25 cellular contexts compared by ENCODE assay signal in genomic region chr12:26192142-26192541, GRCh38. TPM values are rescaled to one million over a fixed set of nuclear protein-coding genes. Genes with fewer than 3 reads are reported as not detected.
DNase-seq lines count a peak whose midpoint lies in the region; ATAC-seq, FAIRE-seq and TF ChIP-seq lines count a peak whose summit lies in the region.
"Had no signal": no experiment of that assay in that cellular context is flagged by ENCODE, and none has a peak within 500 bp of the region (broad histone marks: within the 10 kb centered on the region; RNA-seq: fewer than 3 reads in every experiment).

No MANE protein-coding gene starts in this region.

- BruUV-seq in HepG2 (replicated peaks; lab: Mats Ljungman, UMichigan), result no TSS peak
- no TSS peak for BruUV-seq in GM12878 (replicated peaks; lab: Mats Ljungman, UMichigan)

- no peak overlapping the region for H3K9ac ChIP-seq in HepG2 (ENCODE audit: insufficient read depth, low read depth, low read length)
- H3K9ac ChIP-seq in GM12878 (ENCODE audit: control insufficient read depth, insufficient read depth, low read length), result no peak overlapping the region
- H3K9ac ChIP-seq: BLaER1 treated with 17β-estradiol and CSF1 and Interleukin-3, amounts not matched to agents 10 nM and 100 nM had no signal

- no peak overlapping the region for H3K27ac Mint-ChIP-seq in type B pancreatic cell
- no peak overlapping the region for H3K27ac Mint-ChIP-seq in CD4-positive, alpha-beta memory T cell
- H3K27ac Mint-ChIP-seq: B cell; CD4-positive, alpha-beta T cell; CD8-positive, alpha-beta memory T cell had no signal

- H4K20me1 ChIP-seq in HepG2 (ENCODE audit: insufficient read depth, low read length) (no peaks in the 10 kb centered on the region), GM12878 (ENCODE audit: control insufficient read depth, insufficient read depth) (no peaks in the 10 kb centered on the region)
- H4K20me1 ChIP-seq: BLaER1 treated with 17β-estradiol and CSF1 and Interleukin-3, amounts not matched to agents 10 nM and 100 nM had no signal

- DNase-seq in HepG2 (ENCODE audit: low spot score) (no peak), right lobe of liver (no peak), GM12878 (ENCODE audit: low read depth, low spot score) (no peak), pancreas (no peak), GM20000 (ENCODE audit: low spot score) (no peak), type B pancreatic cell (ENCODE audit: extremely low spot score, unreplicated experiment) (no peak)
- DNase-seq in CD4-positive, alpha-beta memory T cell, result no peak
- DNase-seq: AML-193; CD4-positive, alpha-beta T cell; CD8-positive, alpha-beta memory T cell; COR-L47; DMS 273 treated with DMSO at 0.1 percent for 48 hours; DMS153; DMS53; DMS79; DND-41; EL; GDM1 had no signal

- H3K4me3 ChIP-seq in HepG2 (replicated peaks in 1 of 3; ENCODE audit: insufficient read depth in 1 of 3, low read depth in 2 of 3, low read length in 3 of 3) (no peak overlapping the region), right lobe of liver (no peak overlapping the region), GM12878 (no peak overlapping the region), pancreas (no peak overlapping the region)
- no peak overlapping the region for H3K4me3 ChIP-seq in CD4-positive, alpha-beta memory T cell (ENCODE audit: low read length in 2 of 2)
- H3K4me3 ChIP-seq: A549; BLaER1 treated with 17β-estradiol and CSF1 and Interleukin-3, amounts not matched to agents 10 nM and 100 nM had no signal

- no peaks in the 10 kb centered on the region for H3K9me3 Mint-ChIP-seq in type B pancreatic cell
- peaks cover 0 to 4% (median 0%) of the 10 kb centered on the region in 8 donors for H3K9me3 Mint-ChIP-seq in CD4-positive, alpha-beta memory T cell
- H3K9me3 Mint-ChIP-seq: CD4-positive, alpha-beta T cell; CD8-positive, alpha-beta memory T cell had no signal

- TF ChIP-seq CTCF in HepG2 (CRISPR knock-in tag; IDR thresholded peaks at IDR 0.05) (no peak), right lobe of liver (IDR thresholded peaks at IDR 0.05) (no peak), GM12878 (IDR thresholded peaks at IDR 0.05 in 2 of 3, conservative IDR thresholded peaks at IDR 0.05 in 1 of 3; ENCODE audit: control insufficient read depth in 2 of 3, extremely low read depth in 1 of 3, insufficient read depth in 1 of 3, low read depth in 3 of 3, low read length in 3 of 3) (no peak), pancreas (IDR thresholded peaks at IDR 0.05) (no peak), GM20000 (IDR thresholded peaks at IDR 0.05; ENCODE audit: extremely low read depth, missing control alignments) (no peak), type B pancreatic cell (conservative IDR thresholded peaks at IDR 0.05) (no peak)

- in situ Hi-C loops in HepG2 (cut with HindIII; ENCODE audit: extremely low pct_ligation_motif_present, low pct_unique_long_range_greater_than_20kb) (no loop called here), GM12878 (cut with MboI) (no loop called here)

- no peak for TF ChIP-seq EP300 in HepG2 (IDR thresholded peaks at IDR 0.05; ENCODE audit: low read depth in 2 of 2, low read length in 2 of 2)
- TF ChIP-seq EP300 in HepG2 (CRISPR knock-in tag; IDR thresholded peaks at IDR 0.05; ENCODE audit: borderline replicate concordance), result no peak
- TF ChIP-seq EP300 in GM12878 (IDR thresholded peaks at IDR 0.05; ENCODE audit: borderline replicate concordance in 1 of 2, control insufficient read depth in 1 of 2, low read depth in 2 of 2, low read length in 2 of 2), result no peak

- H3K4me2 ChIP-seq in HepG2 (ENCODE audit: low read depth, low read length) (no peak overlapping the region), GM12878 (ENCODE audit: control insufficient read depth, insufficient read depth) (no peak overlapping the region)
- H3K4me2 ChIP-seq: A549; BLaER1 treated with 17β-estradiol and CSF1 and Interleukin-3, amounts not matched to agents 10 nM and 100 nM had no signal

- H2AFZ ChIP-seq in HepG2 (ENCODE audit: low read length), result no peak overlapping the region
- H2AFZ ChIP-seq in GM12878 (ENCODE audit: control insufficient read depth, low read depth, low read length), result no peak overlapping the region

- TF ChIP-seq RAD21 in HepG2 (CRISPR knock-in tag; IDR thresholded peaks at IDR 0.05) (no peak), GM12878 (IDR thresholded peaks at IDR 0.05; ENCODE audit: insufficient read depth, low read depth, low read length) (no peak)

- H3K4me1 Mint-ChIP-seq in type B pancreatic cell (ENCODE audit: unreplicated experiment), result no peaks in the 10 kb centered on the region
- H3K4me1 Mint-ChIP-seq in CD4-positive, alpha-beta memory T cell, result peaks cover 3 to 12% (median 9%) of the 10 kb centered on the region in 4 donors

- H3K27me3 ChIP-seq in HepG2 (ENCODE audit: control insufficient read depth in 1 of 2, insufficient read depth in 2 of 2, low read length in 2 of 2) (peaks cover 2 to 35% of the 10 kb centered on the region in 2 experiments; a peak in 3 of 5 replicates), right lobe of liver (peaks cover 0 to 7% of the 10 kb centered on the region in 2 donors), GM12878 (replicated peaks in 1 of 2; ENCODE audit: control insufficient read depth in 2 of 2, insufficient read depth in 2 of 2, low read length in 1 of 2) (peaks cover 4 to 6% of the 10 kb centered on the region in 2 experiments), pancreas (no peaks in the 10 kb centered on the region)
- no peaks in the 10 kb centered on the region for H3K27me3 ChIP-seq in CD4-positive, alpha-beta memory T cell (ENCODE audit: insufficient read depth, low read length)

- intact Hi-C loops in HepG2 (cut with micrococcal nuclease; ENCODE audit: unreplicated experiment) (no loop called here), right lobe of liver (cut with DNase I) (no loop called here), GM12878 (cut with micrococcal nuclease; ENCODE audit: unreplicated experiment) (no loop called here), pancreas (cut with DNase I) (loop anchor here in 2 of 3 donors (10.0 kb wide), 1 partner anchor 67 kb away; the partner anchor contains the start of gene BHLHE41 (in 2 of the 2))
- intact Hi-C loops in CD4-positive, alpha-beta memory T cell (cut with micrococcal nuclease), result no loop called here

- TF ChIP-seq POLR2A in HepG2 (IDR thresholded peaks at IDR 0.05; ENCODE audit: insufficient read depth in 1 of 2, low read depth in 2 of 2, low read length in 2 of 2) (no peak), right lobe of liver (IDR thresholded peaks at IDR 0.05) (no peak), GM12878 (IDR thresholded peaks at IDR 0.05; ENCODE audit: low read depth, low read length) (no peak)

- H3K27ac ChIP-seq in HepG2 (ENCODE audit: extremely low read length, insufficient read depth, low read length), result no peak overlapping the region
- no peak overlapping the region for H3K27ac ChIP-seq in right lobe of liver
- H3K27ac ChIP-seq in GM12878 (ENCODE audit: control insufficient read depth, insufficient read depth), result no peak overlapping the region
- H3K27ac ChIP-seq in pancreas, result no peak overlapping the region
- H3K27ac ChIP-seq in CD4-positive, alpha-beta memory T cell (ENCODE audit: low read depth, low read length), result no peak overlapping the region
- H3K27ac ChIP-seq: 22Rv1; A549; BLaER1 treated with 17β-estradiol and CSF1 and Interleukin-3, amounts not matched to agents 10 nM and 100 nM; C4-2B had no signal

- no peak overlapping the region for H3K4me3 Mint-ChIP-seq in type B pancreatic cell
- no peak overlapping the region for H3K4me3 Mint-ChIP-seq in CD4-positive, alpha-beta memory T cell
- H3K4me3 Mint-ChIP-seq: B cell; CD4-positive, alpha-beta T cell; CD8-positive, alpha-beta memory T cell had no signal

- SMC1A ChIA-PET in GM12878 (lab: Charles Lee; ENCODE audit: uncharacterized antibody, unreplicated experiment), result no interaction called here

- H3K36me3 ChIP-seq in HepG2 (replicated peaks in 1 of 2; ENCODE audit: control insufficient read depth in 1 of 2, insufficient read depth in 2 of 2, low read length in 2 of 2) (no peaks in the 10 kb centered on the region), right lobe of liver (no peaks in the 10 kb centered on the region), GM12878 (ENCODE audit: control insufficient read depth in 2 of 2, insufficient read depth in 2 of 2, low read length in 1 of 2) (no peaks in the 10 kb centered on the region), pancreas (no peaks in the 10 kb centered on the region)
- no peaks in the 10 kb centered on the region for H3K36me3 ChIP-seq in CD4-positive, alpha-beta memory T cell (ENCODE audit: insufficient read depth, low read length)
- H3K36me3 ChIP-seq: BLaER1 treated with 17β-estradiol and CSF1 and Interleukin-3, amounts not matched to agents 10 nM and 100 nM had no signal

- H3K9me3 ChIP-seq in HepG2 (ENCODE audit: low read length) (no peaks in the 10 kb centered on the region), right lobe of liver (no peaks in the 10 kb centered on the region), GM12878 (replicated peaks; ENCODE audit: control insufficient read depth, insufficient read depth, low read length) (no peaks in the 10 kb centered on the region), pancreas (no peaks in the 10 kb centered on the region)
- no peaks in the 10 kb centered on the region for H3K9me3 ChIP-seq in CD4-positive, alpha-beta memory T cell (ENCODE audit: control insufficient read depth in 1 of 2, low read length in 2 of 2)
- H3K9me3 ChIP-seq: A549 had no signal

- WGBS in HepG2 (ENCODE audit: low lambda C conversion rate), result under 1% methylated on average over 3 of the region's 3 CpGs
- WGBS in right lobe of liver (ENCODE audit: insufficient coverage, low coverage, low lambda C conversion rate, missing lambda C conversion rate), result 52% methylated on average over 3 of the region's 3 CpGs
- WGBS in GM12878 (ENCODE audit: insufficient coverage, insufficient replicate concordance, low lambda C conversion rate, missing lambda C conversion rate), result 77% methylated on average over 3 of the region's 3 CpGs
- WGBS in pancreas, 2 donors, result 79 to 90% methylated on average over 3 of the region's 3 CpGs

- no peaks in the 10 kb centered on the region for H3K79me2 ChIP-seq in HepG2 (ENCODE audit: insufficient read depth, low read length)
- no peaks in the 10 kb centered on the region for H3K79me2 ChIP-seq in GM12878 (ENCODE audit: control insufficient read depth, insufficient read depth, low read length)

- H3K27me3 Mint-ChIP-seq in type B pancreatic cell, result peaks cover 33% of the 10 kb centered on the region
- H3K27me3 Mint-ChIP-seq in CD4-positive, alpha-beta memory T cell, result peaks cover 35 to 42% of the 10 kb centered on the region in 2 donors
- H3K27me3 Mint-ChIP-seq: B cell had no signal

- RAD21 ChIA-PET in GM12878 (lab: Charles Lee; ENCODE audit: unreplicated experiment), result no interaction called here

- no peaks in the 10 kb centered on the region for H3K4me1 ChIP-seq in HepG2 (ENCODE audit: insufficient read depth, low read length)
- peaks cover 0 to 6% (median 0%) of the 10 kb centered on the region in 4 donors for H3K4me1 ChIP-seq in right lobe of liver
- no peaks in the 10 kb centered on the region for H3K4me1 ChIP-seq in GM12878 (ENCODE audit: control insufficient read depth, insufficient read depth, low read length)
- H3K4me1 ChIP-seq in pancreas, result peaks cover 0 to 7% (median 0%) of the 10 kb centered on the region in 3 donors
- no peaks in the 10 kb centered on the region for H3K4me1 ChIP-seq in CD4-positive, alpha-beta memory T cell (ENCODE audit: insufficient read depth, low read length)
- H3K4me1 ChIP-seq: BLaER1 treated with 17β-estradiol and CSF1 and Interleukin-3, amounts not matched to agents 10 nM and 100 nM had no signal

- no peaks in the 10 kb centered on the region for H3K36me3 Mint-ChIP-seq in type B pancreatic cell
- H3K36me3 Mint-ChIP-seq in CD4-positive, alpha-beta memory T cell, result no peaks in the 10 kb centered on the region
- H3K36me3 Mint-ChIP-seq: CD8-positive, alpha-beta memory T cell had no signal

- no peak for ATAC-seq in HepG2
- no peak for ATAC-seq in right lobe of liver
- ATAC-seq in GM12878, result no peak
- no peak for ATAC-seq in pancreas
- ATAC-seq: A549 had no signal

- FAIRE-seq in HepG2 (lab: Jason Lieb, UNC), result no peak
- FAIRE-seq in GM12878 (lab: Jason Lieb, UNC), result no peak
- FAIRE-seq in endometrium (lab: Jason Lieb, UNC), result peak; percentile 15
- FAIRE-seq in pancreas (lab: Jason Lieb, UNC), result peak; percentile 29
- FAIRE-seq: A549, GM12891 had no signal

- POLR2A ChIA-PET in HepG2 (lab: Yijun Ruan, JAX), result no interaction called here
- POLR2A ChIA-PET in GM12878 (lab: Charles Lee), result no interaction called here
- POLR2A ChIA-PET in CD4-positive, alpha-beta memory T cell (lab: Charles Lee; ENCODE audit: partially characterized antibody), result no interaction called here

- CTCF ChIA-PET in HepG2 (lab: Yijun Ruan, JAX; ENCODE audit: low intra/inter-chr PET ratio, low total read pairs), result no interaction called here
- CTCF ChIA-PET in GM12878 (lab: Yijun Ruan, JAX), result interaction anchor here (0.7 kb wide), 1 partner anchor 13 kb away, joined by 3 read pairs; no protein-coding TSS in a partner anchor
- CTCF ChIA-PET in CD4-positive, alpha-beta memory T cell (lab: Charles Lee; ENCODE audit: partially characterized antibody), result no interaction called here

RNA-seq across cellular contexts. Expression of gene SSPN, which starts 3.2 kb away (rescaled TPM):
- not detected in 2 replicates for total RNA-seq in HepG2 (2016; rRNA removed; fragmentation: Illumina TruSeq; extraction: Trizol)
- not detected in 2 replicates for total RNA-seq in HepG2 (2016; cell fraction: cytosol; rRNA removed; fragmentation: Illumina TruSeq; extraction: Trizol; ENCODE audit: low read depth)
- not detected in 2 replicates for total RNA-seq in HepG2 (2016; cell fraction: insoluble cytoplasmic fraction; rRNA removed; fragmentation: Illumina TruSeq; extraction: Trizol)
- not detected in 2 replicates for total RNA-seq in HepG2 (2016; cell fraction: membrane; rRNA removed; fragmentation: Illumina TruSeq; extraction: Trizol)
- not detected in 2 replicates for total RNA-seq in HepG2 (2016; cell fraction: nucleus; rRNA removed; fragmentation: Illumina TruSeq; extraction: Trizol)
- polyA plus RNA-seq in HepG2 (2011; rRNA removed), result not detected in 2 replicates
- not detected in 2 replicates for polyA plus RNA-seq in HepG2 (2011; cell fraction: cytosol; rRNA removed)
- polyA plus RNA-seq in HepG2 (2011; cell fraction: nucleus; rRNA removed), result not detected in 2 replicates
- polyA plus RNA-seq in HepG2 (2012), result not detected in 2 replicates
- polyA plus RNA-seq in HepG2 (2016; cell fraction: cytosol; fragmentation: Illumina TruSeq; extraction: Trizol; ENCODE audit: low read depth), result not detected in 2 replicates
- not detected in 2 replicates for polyA plus RNA-seq in HepG2 (2016; cell fraction: insoluble cytoplasmic fraction; fragmentation: Illumina TruSeq; extraction: Trizol; ENCODE audit: low read depth)
- polyA plus RNA-seq in HepG2 (2016; cell fraction: membrane; fragmentation: Illumina TruSeq; extraction: Trizol; ENCODE audit: low read depth), result not detected in 2 replicates
- not detected in 2 replicates for polyA plus RNA-seq in HepG2 (2016; cell fraction: nucleus; fragmentation: Illumina TruSeq; extraction: Trizol; ENCODE audit: insufficient read depth, low read depth)
- polyA minus RNA-seq in HepG2 (2011; rRNA and poly(A)+ RNA removed; ENCODE audit: low replicate concordance), result not detected in 2 replicates
- polyA minus RNA-seq in HepG2 (2011; cell fraction: cytosol; rRNA and poly(A)+ RNA removed), result not detected in 2 replicates
- not detected in 2 replicates for polyA minus RNA-seq in HepG2 (2011; cell fraction: nucleus; rRNA and poly(A)+ RNA removed)
- 1 to 10 TPM in 1 of 6 experiments, under 1 TPM in 5; 0.18 to 1.2 (median 0.54) TPM for total RNA-seq in right lobe of liver
- total RNA-seq in GM12878 (2013; cell fraction: nucleolus; rRNA removed), result not detected in 2 replicates
- total RNA-seq in GM12878 (2014; rRNA removed), result 0.05 TPM in 1 of 2 replicates, not detected in the other
- 0.04 TPM in 1 of 2 replicates, not detected in the other for total RNA-seq in GM12878 (2014; rRNA removed; fragmentation: Illumina TruSeq; extraction: Trizol)
- 0.05 TPM in 1 of 2 replicates, not detected in the other for total RNA-seq in GM12878 (2021)
- 0.18 TPM for polyA plus RNA-seq in GM12878 (2011; ENCODE audit: low read depth)
- 0.27 and 0.41 TPM in 2 replicates for polyA plus RNA-seq in GM12878 (2011; rRNA removed)
- polyA plus RNA-seq in GM12878 (2011; cell fraction: cytosol; rRNA removed), result 0.23 and 0.34 TPM in 2 replicates
- polyA plus RNA-seq in GM12878 (2011; cell fraction: nucleus; rRNA removed), result 0.03 and 0.04 TPM in 2 replicates
- 0.13 and 0.39 TPM in 2 replicates for polyA plus RNA-seq in GM12878 (2012)
- 0.04 TPM in 1 of 2 replicates, not detected in the other for polyA plus RNA-seq in GM12878 (2014; fragmentation: Illumina TruSeq; extraction: Trizol)
- under 1 TPM in 1 of 2 experiments, not detected in 1; 0.35 TPM for polyA plus RNA-seq in GM12878 (2014; fragmentation: Nextera tagmentation; extraction: Ambion mirVana)
- not detected in 2 replicates for polyA plus RNA-seq in GM12878 (2014; rRNA removed)
- under 1 TPM in 1 of 2 experiments, not detected in 1; 0.28 TPM for polyA plus RNA-seq in GM12878 (2016; fragmentation: Nextera tagmentation; extraction: Ambion mirVana)
- polyA minus RNA-seq in GM12878 (2011; rRNA and poly(A)+ RNA removed), result 0.72 TPM in 1 of 2 replicates, not detected in the other
- not detected in 2 replicates for polyA minus RNA-seq in GM12878 (2011; cell fraction: cytosol; rRNA and poly(A)+ RNA removed)
- polyA minus RNA-seq in GM12878 (2011; cell fraction: nucleus; rRNA and poly(A)+ RNA removed), result 0.24 TPM in 1 of 2 replicates, not detected in the other
- 10 to 100 TPM in 1 of 6 donors, 1 to 10 TPM in 5; 3.7 to 11.9 (median 5.8) TPM for total RNA-seq in pancreas
- polyA plus RNA-seq in pancreas, result 1 to 10 TPM in 1 of 2 donors, under 1 TPM in 1; 0.61 to 2.1 TPM
- 2.9 and 11.3 TPM in 2 replicates for total RNA-seq in type B pancreatic cell (ENCODE audit: low replicate concordance)
- total RNA-seq in CD4-positive, alpha-beta memory T cell, result not detected
- 1 to 10 TPM in 1 of 2 donors, not detected in 1; 1.0 TPM for polyA plus RNA-seq in CD4-positive, alpha-beta memory T cell
- total RNA-seq: CD4-positive, alpha-beta T cell; CD8-positive, alpha-beta memory T cell had no signal
- polyA plus RNA-seq: CD8-positive, alpha-beta memory T cell had no signal

Comparison
In these comparisons a context has a peak if more than half of its experiments do, and no peak if none do; other contexts are left out.
1. intact Hi-C loops: an anchor here in pancreas (10.0 kb wide); none called in HepG2, right lobe of liver, GM12878 and CD4-positive, alpha-beta memory T cell.
2. Of the 75 proteins assayed by ChIP-seq in both HepG2 and GM12878: peak only in HepG2: EZH2; only in GM12878: none; in both: none; in neither: 72; mixed calls (peak in some experiments, not most) for 2.